In the genomic region with DNA sequence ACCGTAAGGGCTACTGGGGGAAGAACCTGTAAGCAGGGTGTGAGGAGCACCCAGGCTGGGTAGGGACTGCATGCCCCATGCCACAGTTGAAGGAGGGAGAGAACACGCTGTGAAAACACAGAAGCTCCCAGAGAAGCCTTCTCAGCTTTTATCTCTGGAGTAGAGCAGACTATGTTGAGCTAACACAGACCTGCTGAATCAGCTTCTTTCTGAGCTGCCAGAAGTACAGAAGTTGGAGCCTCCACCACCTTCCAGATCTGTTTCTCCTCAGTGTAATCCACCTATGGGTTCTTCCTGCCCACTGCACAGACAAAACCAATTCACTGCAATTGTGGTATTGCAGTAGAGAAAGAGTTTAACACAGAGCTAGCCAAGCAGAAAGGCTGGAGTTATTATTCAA, we compare ENCODE assay signal across 1 cellular context.
TF ChIP-seq lines count a peak whose summit lies in the region.

No MANE protein-coding gene starts in this region.

TF ChIP-seq in K562, 482 proteins besides CTCF, POLR2A, EP300 and RAD21 (continued from another document):
- TF ChIP-seq, protein P1, sequence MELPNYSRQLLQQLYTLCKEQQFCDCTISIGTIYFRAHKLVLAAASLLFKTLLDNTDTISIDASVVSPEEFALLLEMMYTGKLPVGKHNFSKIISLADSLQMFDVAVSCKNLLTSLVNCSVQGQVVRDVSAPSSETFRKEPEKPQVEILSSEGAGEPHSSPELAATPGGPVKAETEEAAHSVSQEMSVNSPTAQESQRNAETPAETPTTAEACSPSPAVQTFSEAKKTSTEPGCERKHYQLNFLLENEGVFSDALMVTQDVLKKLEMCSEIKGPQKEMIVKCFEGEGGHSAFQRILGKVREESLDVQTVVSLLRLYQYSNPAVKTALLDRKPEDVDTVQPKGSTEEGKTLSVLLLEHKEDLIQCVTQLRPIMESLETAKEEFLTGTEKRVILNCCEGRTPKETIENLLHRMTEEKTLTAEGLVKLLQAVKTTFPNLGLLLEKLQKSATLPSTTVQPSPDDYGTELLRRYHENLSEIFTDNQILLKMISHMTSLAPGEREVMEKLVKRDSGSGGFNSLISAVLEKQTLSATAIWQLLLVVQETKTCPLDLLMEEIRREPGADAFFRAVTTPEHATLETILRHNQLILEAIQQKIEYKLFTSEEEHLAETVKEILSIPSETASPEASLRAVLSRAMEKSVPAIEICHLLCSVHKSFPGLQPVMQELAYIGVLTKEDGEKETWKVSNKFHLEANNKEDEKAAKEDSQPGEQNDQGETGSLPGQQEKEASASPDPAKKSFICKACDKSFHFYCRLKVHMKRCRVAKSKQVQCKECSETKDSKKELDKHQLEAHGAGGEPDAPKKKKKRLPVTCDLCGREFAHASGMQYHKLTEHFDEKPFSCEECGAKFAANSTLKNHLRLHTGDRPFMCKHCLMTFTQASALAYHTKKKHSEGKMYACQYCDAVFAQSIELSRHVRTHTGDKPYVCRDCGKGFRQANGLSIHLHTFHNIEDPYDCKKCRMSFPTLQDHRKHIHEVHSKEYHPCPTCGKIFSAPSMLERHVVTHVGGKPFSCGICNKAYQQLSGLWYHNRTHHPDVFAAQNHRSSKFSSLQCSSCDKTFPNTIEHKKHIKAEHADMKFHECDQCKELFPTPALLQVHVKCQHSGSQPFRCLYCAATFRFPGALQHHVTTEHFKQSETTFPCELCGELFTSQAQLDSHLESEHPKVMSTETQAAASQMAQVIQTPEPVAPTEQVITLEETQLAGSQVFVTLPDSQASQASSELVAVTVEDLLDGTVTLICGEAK (IDR thresholded peaks at IDR 0.05): no peak
- TF ChIP-seq, protein P1 (CRISPR knock-in tag; IDR thresholded peaks at IDR 0.05): no peak
- TF ChIP-seq NBN (IDR thresholded peaks at IDR 0.05; ENCODE audit: low read depth): no peak
- no peak for TF ChIP-seq CSDE1 (IDR thresholded peaks at IDR 0.05)
- TF ChIP-seq, protein P2, sequence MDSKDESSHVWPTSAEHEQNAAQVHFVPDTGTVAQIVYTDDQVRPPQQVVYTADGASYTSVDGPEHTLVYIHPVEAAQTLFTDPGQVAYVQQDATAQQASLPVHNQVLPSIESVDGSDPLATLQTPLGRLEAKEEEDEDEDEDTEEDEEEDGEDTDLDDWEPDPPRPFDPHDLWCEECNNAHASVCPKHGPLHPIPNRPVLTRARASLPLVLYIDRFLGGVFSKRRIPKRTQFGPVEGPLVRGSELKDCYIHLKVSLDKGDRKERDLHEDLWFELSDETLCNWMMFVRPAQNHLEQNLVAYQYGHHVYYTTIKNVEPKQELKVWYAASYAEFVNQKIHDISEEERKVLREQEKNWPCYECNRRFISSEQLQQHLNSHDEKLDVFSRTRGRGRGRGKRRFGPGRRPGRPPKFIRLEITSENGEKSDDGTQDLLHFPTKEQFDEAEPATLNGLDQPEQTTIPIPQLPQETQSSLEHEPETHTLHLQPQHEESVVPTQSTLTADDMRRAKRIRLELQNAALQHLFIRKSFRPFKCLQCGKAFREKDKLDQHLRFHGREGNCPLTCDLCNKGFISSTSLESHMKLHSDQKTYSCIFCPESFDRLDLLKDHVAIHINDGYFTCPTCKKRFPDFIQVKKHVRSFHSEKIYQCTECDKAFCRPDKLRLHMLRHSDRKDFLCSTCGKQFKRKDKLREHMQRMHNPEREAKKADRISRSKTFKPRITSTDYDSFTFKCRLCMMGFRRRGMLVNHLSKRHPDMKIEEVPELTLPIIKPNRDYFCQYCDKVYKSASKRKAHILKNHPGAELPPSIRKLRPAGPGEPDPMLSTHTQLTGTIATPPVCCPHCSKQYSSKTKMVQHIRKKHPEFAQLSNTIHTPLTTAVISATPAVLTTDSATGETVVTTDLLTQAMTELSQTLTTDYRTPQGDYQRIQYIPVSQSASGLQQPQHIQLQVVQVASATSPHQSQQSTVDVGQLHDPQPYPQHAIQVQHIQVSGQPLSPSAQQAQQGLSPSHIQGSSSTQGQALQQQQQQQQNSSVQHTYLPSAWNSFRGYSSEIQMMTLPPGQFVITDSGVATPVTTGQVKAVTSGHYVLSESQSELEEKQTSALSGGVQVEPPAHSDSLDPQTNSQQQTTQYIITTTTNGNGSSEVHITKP (IDR thresholded peaks at IDR 0.05; ENCODE audit: partially characterized antibody): no peak
- no peak for TF ChIP-seq SMARCB1 (IDR thresholded peaks at IDR 0.05; ENCODE audit: insufficient read length, low read depth)
- no peak for TF ChIP-seq DPF2 (IDR thresholded peaks at IDR 0.05)
- no peak for TF ChIP-seq ZBTB1 (CRISPR knock-in tag; IDR thresholded peaks at IDR 0.05; ENCODE audit: borderline replicate concordance, low read depth)
- TF ChIP-seq RCOR1 (IDR thresholded peaks at IDR 0.05; ENCODE audit: borderline replicate concordance in 1 of 2, low read depth in 2 of 2, low read length in 2 of 2): no peak
- TF ChIP-seq GABPB1 (CRISPR knock-in tag; IDR thresholded peaks at IDR 0.05): no peak
- TF ChIP-seq RBBP5 (IDR thresholded peaks at IDR 0.05; ENCODE audit: borderline replicate concordance, insufficient read depth, low read length, poor library complexity, severe bottlenecking): no peak
- peak; percentile 71 for TF ChIP-seq MAFK (IDR thresholded peaks at IDR 0.05; ENCODE audit: low read length)
- TF ChIP-seq, protein P3, sequence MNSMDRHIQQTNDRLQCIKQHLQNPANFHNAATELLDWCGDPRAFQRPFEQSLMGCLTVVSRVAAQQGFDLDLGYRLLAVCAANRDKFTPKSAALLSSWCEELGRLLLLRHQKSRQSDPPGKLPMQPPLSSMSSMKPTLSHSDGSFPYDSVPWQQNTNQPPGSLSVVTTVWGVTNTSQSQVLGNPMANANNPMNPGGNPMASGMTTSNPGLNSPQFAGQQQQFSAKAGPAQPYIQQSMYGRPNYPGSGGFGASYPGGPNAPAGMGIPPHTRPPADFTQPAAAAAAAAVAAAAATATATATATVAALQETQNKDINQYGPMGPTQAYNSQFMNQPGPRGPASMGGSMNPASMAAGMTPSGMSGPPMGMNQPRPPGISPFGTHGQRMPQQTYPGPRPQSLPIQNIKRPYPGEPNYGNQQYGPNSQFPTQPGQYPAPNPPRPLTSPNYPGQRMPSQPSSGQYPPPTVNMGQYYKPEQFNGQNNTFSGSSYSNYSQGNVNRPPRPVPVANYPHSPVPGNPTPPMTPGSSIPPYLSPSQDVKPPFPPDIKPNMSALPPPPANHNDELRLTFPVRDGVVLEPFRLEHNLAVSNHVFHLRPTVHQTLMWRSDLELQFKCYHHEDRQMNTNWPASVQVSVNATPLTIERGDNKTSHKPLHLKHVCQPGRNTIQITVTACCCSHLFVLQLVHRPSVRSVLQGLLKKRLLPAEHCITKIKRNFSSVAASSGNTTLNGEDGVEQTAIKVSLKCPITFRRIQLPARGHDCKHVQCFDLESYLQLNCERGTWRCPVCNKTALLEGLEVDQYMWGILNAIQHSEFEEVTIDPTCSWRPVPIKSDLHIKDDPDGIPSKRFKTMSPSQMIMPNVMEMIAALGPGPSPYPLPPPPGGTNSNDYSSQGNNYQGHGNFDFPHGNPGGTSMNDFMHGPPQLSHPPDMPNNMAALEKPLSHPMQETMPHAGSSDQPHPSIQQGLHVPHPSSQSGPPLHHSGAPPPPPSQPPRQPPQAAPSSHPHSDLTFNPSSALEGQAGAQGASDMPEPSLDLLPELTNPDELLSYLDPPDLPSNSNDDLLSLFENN (IDR thresholded peaks at IDR 0.05; ENCODE audit: low read depth in 2 of 2, low read length in 2 of 2): no peak
- TF ChIP-seq CREBBP (IDR thresholded peaks at IDR 0.05; ENCODE audit: low read depth, low read length): no peak
- no peak for TF ChIP-seq JUND (IDR thresholded peaks at IDR 0.05; ENCODE audit: borderline replicate concordance, low read depth, low read length)
- TF ChIP-seq JUND (tag; IDR thresholded peaks at IDR 0.05; ENCODE audit: borderline replicate concordance, low read depth, low read length): no peak
- TF ChIP-seq ZNF316 (IDR thresholded peaks at IDR 0.05): peak; percentile 93
- TF ChIP-seq, protein P4, sequence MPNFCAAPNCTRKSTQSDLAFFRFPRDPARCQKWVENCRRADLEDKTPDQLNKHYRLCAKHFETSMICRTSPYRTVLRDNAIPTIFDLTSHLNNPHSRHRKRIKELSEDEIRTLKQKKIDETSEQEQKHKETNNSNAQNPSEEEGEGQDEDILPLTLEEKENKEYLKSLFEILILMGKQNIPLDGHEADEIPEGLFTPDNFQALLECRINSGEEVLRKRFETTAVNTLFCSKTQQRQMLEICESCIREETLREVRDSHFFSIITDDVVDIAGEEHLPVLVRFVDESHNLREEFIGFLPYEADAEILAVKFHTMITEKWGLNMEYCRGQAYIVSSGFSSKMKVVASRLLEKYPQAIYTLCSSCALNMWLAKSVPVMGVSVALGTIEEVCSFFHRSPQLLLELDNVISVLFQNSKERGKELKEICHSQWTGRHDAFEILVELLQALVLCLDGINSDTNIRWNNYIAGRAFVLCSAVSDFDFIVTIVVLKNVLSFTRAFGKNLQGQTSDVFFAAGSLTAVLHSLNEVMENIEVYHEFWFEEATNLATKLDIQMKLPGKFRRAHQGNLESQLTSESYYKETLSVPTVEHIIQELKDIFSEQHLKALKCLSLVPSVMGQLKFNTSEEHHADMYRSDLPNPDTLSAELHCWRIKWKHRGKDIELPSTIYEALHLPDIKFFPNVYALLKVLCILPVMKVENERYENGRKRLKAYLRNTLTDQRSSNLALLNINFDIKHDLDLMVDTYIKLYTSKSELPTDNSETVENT (CRISPR knock-in tag; IDR thresholded peaks at IDR 0.05): no peak
- TF ChIP-seq, protein P5, sequence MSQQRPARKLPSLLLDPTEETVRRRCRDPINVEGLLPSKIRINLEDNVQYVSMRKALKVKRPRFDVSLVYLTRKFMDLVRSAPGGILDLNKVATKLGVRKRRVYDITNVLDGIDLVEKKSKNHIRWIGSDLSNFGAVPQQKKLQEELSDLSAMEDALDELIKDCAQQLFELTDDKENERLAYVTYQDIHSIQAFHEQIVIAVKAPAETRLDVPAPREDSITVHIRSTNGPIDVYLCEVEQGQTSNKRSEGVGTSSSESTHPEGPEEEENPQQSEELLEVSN (IDR thresholded peaks at IDR 0.05; ENCODE audit: borderline replicate concordance in 1 of 2, extremely low read depth in 1 of 2, insufficient read depth in 1 of 2, insufficient read length in 1 of 2, low read depth in 1 of 2, low read length in 1 of 2, poor library complexity in 1 of 2, severe bottlenecking in 1 of 2): no peak
- no peak for TF ChIP-seq U2AF2 (optimal IDR thresholded peaks at IDR 0.05; ENCODE audit: low read depth, low read length)
- TF ChIP-seq CHD1 (IDR thresholded peaks at IDR 0.05; ENCODE audit: low read length): no peak
